ENCODE assay signal across 8 cellular contexts in genomic region chr6:21587182-21587924, GRCh38. TPM values are rescaled to one million over a fixed set of nuclear protein-coding genes. Genes with fewer than 3 reads are reported as not detected.
DNase-seq lines count a peak whose midpoint lies in the region; TF ChIP-seq lines count a peak whose summit lies in the region.

No MANE protein-coding gene starts in this region.

- peak; percentile 4 for TF ChIP-seq CTCF in kidney epithelial cell (IDR thresholded peaks at IDR 0.05; ENCODE audit: insufficient read depth, low read length, poor library complexity, severe bottlenecking)

- H3K36me3 ChIP-seq in HAP-1 (replicated peaks) (no peaks in the 10 kb centered on the region), MG63 (no peaks in the 10 kb centered on the region), kidney epithelial cell (ENCODE audit: control insufficient read depth, insufficient read depth, low read length) (no peaks in the 10 kb centered on the region)

- peak overlapping the region; percentile 44 for H3K4me3 ChIP-seq in HAP-1
- H3K4me3 ChIP-seq in MG63, result peak overlapping the region; percentile 62
- peak overlapping the region; percentile 66 for H3K4me3 ChIP-seq in kidney epithelial cell (ENCODE audit: low read depth, low read length)

- H3K27me3 ChIP-seq in HAP-1 (ENCODE audit: low read depth) (no peaks in the 10 kb centered on the region), MG63 (no peaks in the 10 kb centered on the region), kidney epithelial cell (ENCODE audit: control insufficient read depth, insufficient read depth, low read length) (no peaks in the 10 kb centered on the region)

- H3K9me3 ChIP-seq in HAP-1 (no peaks in the 10 kb centered on the region; the same call in 1 of the 2 replicates), MG63 (no peaks in the 10 kb centered on the region)

- H3K4me1 ChIP-seq in HAP-1, result peaks cover 5% of the 10 kb centered on the region

- in situ Hi-C loops in HAP-1 (cut with MboI; ENCODE audit: low sequenced_read_pairs), result loop anchor here (5.0 to 25.0 kb wide), 3 partner anchors 625 to 1020 kb away; no protein-coding TSS in a partner anchor

- peak; percentile 66 for DNase-seq in activated effector memory CD4-positive, alpha-beta T cell treated with anti-CD3 and anti-CD28 coated beads, Interleukin-2, amount 50 U/mL, for 16 hours
- no peak for DNase-seq in activated effector memory CD4-positive, alpha-beta T cell treated with Interleukin-2 at 50 U/mL for 16 hours
- DNase-seq in HAP-1 (ENCODE audit: low spot score in 2 of 2) (peak; percentile 72 to 74), MG63 (peak; percentile 60), SK-N-DZ (ENCODE audit: low spot score) (peak; percentile 86), cerebellar cortex (ENCODE audit: low spot score) (peak; percentile 82), kidney epithelial cell (ENCODE audit: low read depth) (no peak)
- DNase-seq in stimulated activated CD4-positive, alpha-beta T cell treated with anti-CD3 and anti-CD28 coated beads, Interleukin-1b, Interleukin-23, amount 100 ng/mL, for 48 hours, result peak; percentile 20

RNA-seq across cellular contexts. Expression of gene SOX4, which starts 6.2 kb away (rescaled TPM):
- total RNA-seq in MG63 (2014; rRNA removed; shearing (Covaris generic); ENCODE audit: low replicate concordance), result 7.9 and 8.3 TPM in 2 replicates
- 39.6 and 42.6 TPM in 2 replicates for polyA plus RNA-seq in SK-N-DZ (2014; cell fraction: cytosol; rRNA removed)
- polyA plus RNA-seq in SK-N-DZ (2014; cell fraction: nucleus; rRNA removed), result 27.2 and 29.4 TPM in 2 replicates
- 143 and 147 TPM in 2 replicates for total RNA-seq in kidney epithelial cell

Comparison
In these comparisons a context has a peak if more than half of its experiments do, and no peak if none do; other contexts are left out.
1. DNase-seq: peak in activated effector memory CD4-positive, alpha-beta T cell treated with anti-CD3 and anti-CD28 coated beads, Interleukin-2, amount 50 U/mL, for 16 hours (single experiment), HAP-1 (2 of 2), MG63 (single experiment), SK-N-DZ (single experiment), cerebellar cortex (single experiment) and stimulated activated CD4-positive, alpha-beta T cell treated with anti-CD3 and anti-CD28 coated beads, Interleukin-1b, Interleukin-23, amount 100 ng/mL, for 48 hours (single experiment); none in activated effector memory CD4-positive, alpha-beta T cell treated with Interleukin-2 at 50 U/mL for 16 hours (single experiment) and kidney epithelial cell (single experiment).
2. RNA of gene SOX4, which starts 6.2 kb away (total RNA-seq): 143 to 147 TPM in kidney epithelial cell; 7.9 to 8.3 TPM in MG63; every median in the first group is over 10 times any median in the second.
3. Peak in every context shown above with its lines, with median percentiles within 50 percentile points of each other: H3K4me3 ChIP-seq.